Comparison of ENCODE assay signal across 12 cellular contexts in the genomic region with DNA sequence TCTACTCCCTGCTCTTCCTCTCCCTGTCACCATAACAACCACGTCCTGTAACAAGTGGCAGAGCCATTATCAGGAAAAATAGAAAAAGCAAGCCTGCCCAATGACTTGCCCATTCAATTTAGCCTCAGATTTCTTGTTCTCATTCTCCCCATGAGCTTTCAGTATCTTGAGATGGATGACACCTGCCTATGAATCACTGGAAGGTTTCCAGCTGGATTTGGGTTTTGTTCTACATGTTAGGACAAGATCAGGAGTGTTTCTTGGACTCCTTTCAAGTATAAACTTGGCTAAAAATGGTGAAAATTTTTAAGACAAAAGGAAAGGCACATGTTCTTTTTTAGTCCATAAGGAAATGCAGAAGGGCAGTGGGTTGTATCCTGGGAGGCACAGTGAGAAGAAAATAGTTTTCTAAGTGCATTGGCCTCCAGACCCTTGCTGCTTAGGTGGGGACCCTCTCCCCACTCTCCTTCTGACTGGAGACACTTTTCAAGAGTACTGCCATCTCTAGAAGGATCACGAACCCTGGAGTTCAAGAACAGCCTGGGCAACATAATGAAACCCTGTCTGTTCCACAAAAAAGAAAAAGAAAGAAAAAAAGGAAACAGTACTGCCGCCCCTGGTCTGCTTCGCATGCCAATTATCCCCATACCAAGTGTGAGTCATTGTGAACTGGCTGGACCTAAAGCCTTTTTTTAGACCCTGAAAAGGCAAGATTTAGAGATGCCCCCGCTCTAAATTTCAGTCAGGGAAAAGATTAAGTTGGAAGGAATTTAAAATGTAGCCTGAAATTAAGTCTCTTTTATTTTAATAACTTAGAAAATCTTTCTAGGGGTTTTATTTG. TPM values are rescaled to one million over a fixed set of nuclear protein-coding genes. Genes with fewer than 3 reads are reported as not detected.
DNase-seq lines count a peak whose midpoint lies in the region; ATAC-seq, FAIRE-seq and TF ChIP-seq lines count a peak whose summit lies in the region.
"Had no signal": no experiment of that assay in that cellular context is flagged by ENCODE, and none has a peak within 500 bp of the region (broad histone marks: within the 10 kb centered on the region; RNA-seq: fewer than 3 reads in every experiment).

No MANE protein-coding gene starts in this region.

- no peaks in the 10 kb centered on the region for H3K79me2 ChIP-seq in smooth muscle cell (ENCODE audit: low read depth)

- H3K4me3 ChIP-seq in smooth muscle cell (peak overlapping the region; percentile 10), stomach (no peak overlapping the region)

- 14% methylated on average over 5 of the region's 5 CpGs for WGBS in smooth muscle cell (ENCODE audit: low lambda C conversion rate)
- WGBS in stomach, 5 donors = 53 to 73% (median 63%) methylated on average over 5 of the region's 5 CpGs

- H3F3A ChIP-seq in smooth muscle cell (ENCODE audit: low read depth) = peaks cover 6% of the 10 kb centered on the region

- peak overlapping the region; percentile 84 for H3K4me3 Mint-ChIP-seq in HFFc6

- H3K9me3 Mint-ChIP-seq in HFFc6 = peaks cover 5% of the 10 kb centered on the region; the same call in 1 of the 2 replicates

- no peak for TF ChIP-seq POLR2A in stomach (IDR thresholded peaks at IDR 0.05)

- intact Hi-C loops in stomach (cut with DNase I; ENCODE audit: low total_unique reads) = no loop called here

- H3K9me3 ChIP-seq in smooth muscle cell (replicated peaks; ENCODE audit: low read depth) (no peaks in the 10 kb centered on the region), stomach (peaks cover 0 to 11% (median 4%) of the 10 kb centered on the region in 4 donors)

- TF ChIP-seq EP300 in stomach (IDR thresholded peaks at IDR 0.05) = no peak

- peaks cover 2% of the 10 kb centered on the region; the same call in 1 of the 2 replicates for H3K27me3 Mint-ChIP-seq in HFFc6 (ENCODE audit: insufficient read depth)

- no peak overlapping the region for H2AFZ ChIP-seq in smooth muscle cell (ENCODE audit: low read depth)

- H3K27ac ChIP-seq in smooth muscle cell (ENCODE audit: low read depth) (peak overlapping the region; percentile 97), stomach (no peak overlapping the region)

- ATAC-seq in GM18502 (IDR thresholded peaks at IDR 0.05; ENCODE audit: poor library complexity, unreplicated experiment) = no peak

- H3K27me3 ChIP-seq in smooth muscle cell (ENCODE audit: low read depth) = no peaks in the 10 kb centered on the region
- H3K27me3 ChIP-seq in stomach = no peaks in the 10 kb centered on the region

- peaks cover 12% of the 10 kb centered on the region for H3K4me1 ChIP-seq in smooth muscle cell (ENCODE audit: low read depth)
- H3K4me1 ChIP-seq in stomach = no peaks in the 10 kb centered on the region

- no peaks in the 10 kb centered on the region for H3K36me3 Mint-ChIP-seq in HFFc6 (ENCODE audit: low read depth)

- peak overlapping the region; percentile 95 for H3K27ac Mint-ChIP-seq in HFFc6

- peak overlapping the region; percentile 75 for H3K4me2 ChIP-seq in smooth muscle cell

- peaks cover 70% of the 10 kb centered on the region for H3K4me1 Mint-ChIP-seq in HFFc6 (ENCODE audit: low read depth)

- H3K9ac ChIP-seq in smooth muscle cell (ENCODE audit: low read depth) = peak overlapping the region; percentile 90

- TF ChIP-seq CTCF in HFFc6 (IDR thresholded peaks at IDR 0.05) = peak; percentile 13; the same call in 1 of the 2 replicates
- TF ChIP-seq CTCF in smooth muscle cell (IDR thresholded peaks at IDR 0.05; ENCODE audit: borderline replicate concordance, insufficient read depth, poor library complexity, severe bottlenecking) = no peak
- no peak for TF ChIP-seq CTCF in stomach (IDR thresholded peaks at IDR 0.05)

- H4K20me1 ChIP-seq in smooth muscle cell (ENCODE audit: low read depth) = no peaks in the 10 kb centered on the region

- peak; percentile 54 for DNase-seq in HFFc6
- peak; percentile 32 for DNase-seq in RCC 7860 (ENCODE audit: low spot score)
- peak; percentile 18 for DNase-seq in fibroblast of gingiva (ENCODE audit: low read depth)
- no peak for DNase-seq in smooth muscle cell (lab: John Stamatoyannopoulos, UW; ENCODE audit: unreplicated experiment)
- no peak for DNase-seq in stomach
- DNase-seq in NCI-H82 treated with DMSO at 0.1 percent for 48 hours (lab: John Stamatoyannopoulos, UW; ENCODE audit: unreplicated experiment) = no peak
- DNase-seq: Karpas-422; stimulated activated CD4-positive, alpha-beta T cell treated with anti-CD3 and anti-CD28 coated beads, Interleukin-4, amount 100 ng/mL, for 24 hours had no signal

- FAIRE-seq in RCC 7860 (lab: Jason Lieb, UNC) = peak; percentile 77

- no peaks in the 10 kb centered on the region for H3K36me3 ChIP-seq in smooth muscle cell (ENCODE audit: low read depth)
- H3K36me3 ChIP-seq in stomach = no peaks in the 10 kb centered on the region

RNA-seq across cellular contexts. Expression of a gene that starts 51.0 kb away (rescaled TPM):
- not detected for total RNA-seq in HFFc6 (2021; fragmentation: NEBNext Ultra II Directional; extraction: Animal tissue kit (Norgen Biotek cat#: 25700))
- total RNA-seq in smooth muscle cell (not detected in 2 replicates), stomach (1 to 10 TPM in 1 of 5 donors, not detected in 4; 1.0 TPM)
- polyA plus RNA-seq in smooth muscle cell (not detected in 2 replicates), stomach (not detected)
- total RNA-seq: mononuclear cell, SK-MEL-5, urinary bladder had no signal
- polyA plus RNA-seq: urinary bladder had no signal

Comparison
In these comparisons a context has a peak if more than half of its experiments do, and no peak if none do; other contexts are left out.
1. DNase-seq: peak in HFFc6 (single experiment), RCC 7860 (single experiment) and fibroblast of gingiva (single experiment); none in smooth muscle cell (single experiment), stomach (single experiment) and NCI-H82 treated with DMSO at 0.1 percent for 48 hours (single experiment).